34 cellular contexts compared by ENCODE assay signal in genomic region chr7:26779978-26780595, GRCh38.
"Had no signal": no experiment of that assay in that cellular context is flagged by ENCODE, and none has a peak within 500 bp of the region (broad histone marks: within the 10 kb centered on the region; RNA-seq: fewer than 3 reads in every experiment).

No MANE protein-coding gene starts in this region.

- H3K9me3 ChIP-seq: adrenal gland, body of pancreas, breast epithelium had no signal

- H3K27ac ChIP-seq: adrenal gland, body of pancreas, brain microvascular endothelial cell, breast epithelium, VCaP had no signal

- H3K4me3 Mint-ChIP-seq: activated B cell treated with CpG ODN at 0.5 μM for 24 hours; activated CD4-positive, alpha-beta memory T cell treated with anti-CD3 and anti-CD28 coated beads for 36 hours; activated CD4-positive, alpha-beta T cell treated with anti-CD3 and anti-CD28 coated beads, Interleukin-2, amount 10 ng/mL, durations not matched to agents 24 days and 14 days; activated CD8-positive, alpha-beta T cell treated with anti-CD3 and anti-CD28 coated beads for 36 hours; activated naive CD4-positive, alpha-beta T cell treated with anti-CD3 and anti-CD28 coated beads for 36 hours; activated naive CD8-positive, alpha-beta T cell treated with anti-CD3 and anti-CD28 coated beads for 36 hours; activated T-cell treated with anti-CD3 and anti-CD28 coated beads, Interleukin-2, amount 50 U/mL, for 4 hours; activated T-cell treated with anti-CD3 and anti-CD28 coated beads, Interleukin-2, amount 50 U/mL, for 72 hours; activated T-helper 1 cell treated with anti-CD3 and anti-CD28 coated beads, Interleukin-12 subunit alpha, Interleukin-12 subunit beta, Interleukin-2, Interleukin-4 antibody, amounts not matched to agents 30 ng/mL and 10 ng/mL and 1 ng/mL, durations not matched to agents 14 hours and 24 hours and 36 hours; activated T-helper 17 cell treated with anti-CD3 and anti-CD28 coated beads, Interleukin-2, amount 50 U/mL, for 72 hours; T-helper 1 cell treated with Interleukin-12 subunit alpha and Interleukin-12 subunit beta and Interleukin-4 antibody, amounts not matched to agents 30 μg/mL and 1 μg/mL, for 36 hours; T-helper 2 cell treated with Interferon-gamma antibody and Interleukin-4, amounts not matched to agents 5 μg/mL and 100 μg/mL, for 36 hours had no signal

- DNase-seq: activated B cell treated with CpG ODN at 0.5 μM for 24 hours; activated CD4-positive, alpha-beta memory T cell treated with anti-CD3 and anti-CD28 coated beads for 36 hours; activated CD4-positive, alpha-beta T cell treated with anti-CD3 and anti-CD28 coated beads for 4 hours; activated CD4-positive, alpha-beta T cell treated with anti-CD3 and anti-CD28 coated beads, Interleukin-2, amount 10 ng/mL, durations not matched to agents 24 days and 14 days; activated CD4-positive, alpha-beta T cell treated with anti-CD3 and anti-CD28 coated beads, Interleukin-2, amount 50 U/mL, for 1 hour; activated CD4-positive, alpha-beta T cell treated with anti-CD3 and anti-CD28 coated beads, Interleukin-2, amount 50 U/mL, for 4 hours; activated CD4-positive, CD25-positive, alpha-beta regulatory T cell treated with anti-CD3 and anti-CD28 coated beads, Interleukin-2, amount 50 U/mL, for 72 hours; activated CD8-positive, alpha-beta memory T cell treated with anti-CD3 and anti-CD28 coated beads, Interleukin-2, amount 50 U/mL, for 4 hours; activated CD8-positive, alpha-beta T cell treated with anti-CD3 and anti-CD28 coated beads for 36 hours; activated effector memory CD4-positive, alpha-beta T cell treated with anti-CD3 and anti-CD28 coated beads, Interleukin-2, amount 50 U/mL, for 16 hours; activated gamma-delta T cell treated with Interleukin-2 at 50 U/mL for 16 hours; activated naive CD4-positive, alpha-beta T cell; activated naive CD4-positive, alpha-beta T cell treated with anti-CD3 and anti-CD28 coated beads for 36 hours; activated naive CD4-positive, alpha-beta T cell treated with anti-CD3 and anti-CD28 coated beads, Interleukin-2, amount 50 U/mL, for 16 hours; activated naive CD8-positive, alpha-beta T cell treated with anti-CD3 and anti-CD28 coated beads for 36 hours; activated T-cell treated with anti-CD3 and anti-CD28 coated beads for 4 hours; activated T-cell treated with anti-CD3 and anti-CD28 coated beads, Interleukin-2, amount 50 U/mL, for 1 hour; activated T-cell treated with anti-CD3 and anti-CD28 coated beads, Interleukin-2, amount 50 U/mL, for 4 hours; activated T-cell treated with anti-CD3 and anti-CD28 coated beads, Interleukin-2, amount 50 U/mL, for 72 hours; adrenal gland; amniotic stem cell; aorta; body of pancreas; brain microvascular endothelial cell; central memory CD4-positive, alpha-beta T cell; T-helper 2 cell; T-helper 9 cell had no signal

- H3K36me3 ChIP-seq: adrenal gland, brain microvascular endothelial cell had no signal

- H3K27ac Mint-ChIP-seq: activated B cell treated with CpG ODN at 0.5 μM for 24 hours; activated CD4-positive, alpha-beta memory T cell treated with anti-CD3 and anti-CD28 coated beads for 36 hours; activated CD4-positive, alpha-beta T cell treated with anti-CD3 and anti-CD28 coated beads, Interleukin-2, amount 10 ng/mL, durations not matched to agents 24 days and 14 days; activated CD8-positive, alpha-beta T cell treated with anti-CD3 and anti-CD28 coated beads for 36 hours; activated naive CD4-positive, alpha-beta T cell treated with anti-CD3 and anti-CD28 coated beads for 36 hours; activated naive CD4-positive, alpha-beta T cell treated with anti-CD3 and anti-CD28 coated beads, Interleukin-2, amount 50 U/mL, for 72 hours; activated naive CD8-positive, alpha-beta T cell treated with anti-CD3 and anti-CD28 coated beads for 36 hours; activated T-cell treated with anti-CD3 and anti-CD28 coated beads, Interleukin-2, amount 50 U/mL, for 72 hours; activated T-helper 1 cell treated with anti-CD3 and anti-CD28 coated beads, Interleukin-12 subunit alpha, Interleukin-12 subunit beta, Interleukin-2, Interleukin-4 antibody, amounts not matched to agents 30 ng/mL and 10 ng/mL and 1 ng/mL, durations not matched to agents 14 hours and 24 hours and 36 hours; activated T-helper 17 cell treated with anti-CD3 and anti-CD28 coated beads, Interleukin-2, amount 50 U/mL, for 72 hours; T-helper 1 cell treated with Interleukin-12 subunit alpha and Interleukin-12 subunit beta and Interleukin-4 antibody, amounts not matched to agents 30 μg/mL and 1 μg/mL, for 36 hours; T-helper 2 cell treated with Interferon-gamma antibody and Interleukin-4, amounts not matched to agents 5 μg/mL and 100 μg/mL, for 36 hours had no signal

- H3K27me3 ChIP-seq: adrenal gland, body of pancreas, brain microvascular endothelial cell, breast epithelium had no signal

- H3K36me3 Mint-ChIP-seq: activated CD4-positive, alpha-beta memory T cell treated with anti-CD3 and anti-CD28 coated beads for 36 hours; activated naive CD4-positive, alpha-beta T cell treated with anti-CD3 and anti-CD28 coated beads, Interleukin-2, amount 50 U/mL, for 72 hours; activated naive CD8-positive, alpha-beta T cell treated with anti-CD3 and anti-CD28 coated beads for 36 hours had no signal

- H3K4me1 ChIP-seq: adrenal gland, body of pancreas, breast epithelium had no signal

- H3K4me3 ChIP-seq: adrenal gland, body of pancreas, breast epithelium had no signal

- H3K27me3 Mint-ChIP-seq: activated B cell treated with CpG ODN at 0.5 μM for 24 hours; activated CD4-positive, alpha-beta memory T cell treated with anti-CD3 and anti-CD28 coated beads for 36 hours; activated CD8-positive, alpha-beta T cell treated with anti-CD3 and anti-CD28 coated beads for 36 hours; activated naive CD8-positive, alpha-beta T cell treated with anti-CD3 and anti-CD28 coated beads for 36 hours; activated T-helper 17 cell treated with anti-CD3 and anti-CD28 coated beads, Interleukin-2, amount 50 U/mL, for 72 hours had no signal

- ATAC-seq: activated CD8-positive, alpha-beta T cell treated with anti-CD3 and anti-CD28 coated beads for 36 hours; activated naive CD4-positive, alpha-beta T cell treated with anti-CD3 and anti-CD28 coated beads, Interleukin-2, amount 50 U/mL, for 72 hours; activated T-cell treated with anti-CD3 and anti-CD28 coated beads, Interleukin-2, amount 50 U/mL, for 4 hours; activated T-cell treated with anti-CD3 and anti-CD28 coated beads, Interleukin-2, amount 50 U/mL, for 72 hours; activated T-helper 17 cell treated with anti-CD3 and anti-CD28 coated beads, Interleukin-2, amount 50 U/mL, for 72 hours; body of pancreas had no signal

- H3K4me1 Mint-ChIP-seq: activated B cell treated with CpG ODN at 0.5 μM for 24 hours; activated CD4-positive, alpha-beta T cell treated with anti-CD3 and anti-CD28 coated beads, Interleukin-2, amount 10 ng/mL, durations not matched to agents 24 days and 14 days; activated naive CD8-positive, alpha-beta T cell treated with anti-CD3 and anti-CD28 coated beads for 36 hours; activated T-helper 17 cell treated with anti-CD3 and anti-CD28 coated beads, Interleukin-2, amount 50 U/mL, for 72 hours had no signal

- H3K9me3 Mint-ChIP-seq: activated B cell treated with CpG ODN at 0.5 μM for 24 hours; activated CD4-positive, alpha-beta memory T cell treated with anti-CD3 and anti-CD28 coated beads for 36 hours; activated CD4-positive, alpha-beta T cell treated with anti-CD3 and anti-CD28 coated beads, Interleukin-2, amount 10 ng/mL, durations not matched to agents 24 days and 14 days; activated CD8-positive, alpha-beta T cell treated with anti-CD3 and anti-CD28 coated beads for 36 hours; activated naive CD4-positive, alpha-beta T cell treated with anti-CD3 and anti-CD28 coated beads for 36 hours; activated naive CD4-positive, alpha-beta T cell treated with anti-CD3 and anti-CD28 coated beads, Interleukin-2, amount 50 U/mL, for 72 hours; activated naive CD8-positive, alpha-beta T cell treated with anti-CD3 and anti-CD28 coated beads for 36 hours; activated T-cell treated with anti-CD3 and anti-CD28 coated beads, Interleukin-2, amount 50 U/mL, for 4 hours; activated T-helper 1 cell treated with anti-CD3 and anti-CD28 coated beads, Interleukin-12 subunit alpha, Interleukin-12 subunit beta, Interleukin-2, Interleukin-4 antibody, amounts not matched to agents 30 ng/mL and 10 ng/mL and 1 ng/mL, durations not matched to agents 14 hours and 24 hours and 36 hours; activated T-helper 17 cell treated with anti-CD3 and anti-CD28 coated beads, Interleukin-2, amount 50 U/mL, for 72 hours; T-helper 1 cell treated with Interleukin-12 subunit alpha and Interleukin-12 subunit beta and Interleukin-4 antibody, amounts not matched to agents 30 μg/mL and 1 μg/mL, for 36 hours; T-helper 2 cell treated with Interferon-gamma antibody and Interleukin-4, amounts not matched to agents 5 μg/mL and 100 μg/mL, for 36 hours had no signal
